Comparison of ENCODE assay signal across 1 cellular context in the genomic region with DNA sequence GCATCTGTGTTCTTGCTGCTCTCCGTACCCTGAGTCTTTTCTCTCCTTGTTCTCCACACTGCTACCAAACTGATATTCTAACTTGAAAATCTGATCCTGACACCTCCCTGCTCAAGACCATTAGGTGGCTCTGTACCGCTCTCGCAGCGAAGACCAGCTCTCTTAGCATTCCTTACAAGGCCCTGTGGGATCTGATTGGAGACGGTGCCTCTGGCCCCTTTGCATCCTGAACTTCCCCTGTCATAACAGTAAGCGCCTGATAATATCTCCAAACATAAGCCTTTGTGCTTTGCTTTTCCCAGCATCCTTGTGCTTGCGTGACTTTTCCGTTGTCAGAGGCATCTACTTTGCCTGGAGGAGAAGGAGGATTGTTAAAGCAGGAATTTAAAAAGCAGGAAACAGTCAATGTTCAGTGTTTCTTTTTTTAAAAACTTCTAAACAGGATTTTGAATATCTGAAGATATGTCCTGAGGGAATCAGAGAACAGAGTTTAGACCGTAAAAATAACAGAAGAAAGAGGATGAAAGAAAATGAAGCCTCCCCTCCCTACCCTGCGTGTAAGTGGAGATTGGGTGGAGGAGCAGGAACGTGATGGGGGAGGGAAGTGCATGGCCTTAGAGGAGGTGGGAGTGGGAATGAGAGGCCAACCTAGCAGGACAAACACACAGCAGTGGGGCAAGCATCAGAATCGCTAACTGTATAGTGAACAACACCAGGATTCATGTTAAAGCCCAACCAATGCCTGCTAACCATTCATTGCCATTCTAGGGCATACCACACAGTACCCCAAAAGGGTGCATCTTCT.
TF ChIP-seq lines count a peak whose summit lies in the region.

No MANE protein-coding gene starts in this region.

TF ChIP-seq in HCT116, 20 proteins besides CTCF, POLR2A, EP300 and RAD21 (continued from another document):
- TF ChIP-seq, protein P1, sequence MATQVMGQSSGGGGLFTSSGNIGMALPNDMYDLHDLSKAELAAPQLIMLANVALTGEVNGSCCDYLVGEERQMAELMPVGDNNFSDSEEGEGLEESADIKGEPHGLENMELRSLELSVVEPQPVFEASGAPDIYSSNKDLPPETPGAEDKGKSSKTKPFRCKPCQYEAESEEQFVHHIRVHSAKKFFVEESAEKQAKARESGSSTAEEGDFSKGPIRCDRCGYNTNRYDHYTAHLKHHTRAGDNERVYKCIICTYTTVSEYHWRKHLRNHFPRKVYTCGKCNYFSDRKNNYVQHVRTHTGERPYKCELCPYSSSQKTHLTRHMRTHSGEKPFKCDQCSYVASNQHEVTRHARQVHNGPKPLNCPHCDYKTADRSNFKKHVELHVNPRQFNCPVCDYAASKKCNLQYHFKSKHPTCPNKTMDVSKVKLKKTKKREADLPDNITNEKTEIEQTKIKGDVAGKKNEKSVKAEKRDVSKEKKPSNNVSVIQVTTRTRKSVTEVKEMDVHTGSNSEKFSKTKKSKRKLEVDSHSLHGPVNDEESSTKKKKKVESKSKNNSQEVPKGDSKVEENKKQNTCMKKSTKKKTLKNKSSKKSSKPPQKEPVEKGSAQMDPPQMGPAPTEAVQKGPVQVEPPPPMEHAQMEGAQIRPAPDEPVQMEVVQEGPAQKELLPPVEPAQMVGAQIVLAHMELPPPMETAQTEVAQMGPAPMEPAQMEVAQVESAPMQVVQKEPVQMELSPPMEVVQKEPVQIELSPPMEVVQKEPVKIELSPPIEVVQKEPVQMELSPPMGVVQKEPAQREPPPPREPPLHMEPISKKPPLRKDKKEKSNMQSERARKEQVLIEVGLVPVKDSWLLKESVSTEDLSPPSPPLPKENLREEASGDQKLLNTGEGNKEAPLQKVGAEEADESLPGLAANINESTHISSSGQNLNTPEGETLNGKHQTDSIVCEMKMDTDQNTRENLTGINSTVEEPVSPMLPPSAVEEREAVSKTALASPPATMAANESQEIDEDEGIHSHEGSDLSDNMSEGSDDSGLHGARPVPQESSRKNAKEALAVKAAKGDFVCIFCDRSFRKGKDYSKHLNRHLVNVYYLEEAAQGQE (IDR thresholded peaks at IDR 0.05; ENCODE audit: low read depth) = no peak
- TF ChIP-seq ZNF274 (IDR thresholded peaks at IDR 0.05; ENCODE audit: low read depth, low read length) (no peak), JUND (IDR thresholded peaks at IDR 0.05) (no peak), MAX (IDR thresholded peaks at IDR 0.05) (no peak), CBX3 (IDR thresholded peaks at IDR 0.05; ENCODE audit: low read depth) (no peak), TCF7L2 (IDR thresholded peaks at IDR 0.05; ENCODE audit: borderline replicate concordance, extremely low read depth, insufficient read depth, insufficient read length) (no peak), FOSL1 (IDR thresholded peaks at IDR 0.05; ENCODE audit: low read depth) (no peak), SRF (IDR thresholded peaks at IDR 0.05; ENCODE audit: low read depth) (no peak), CEBPB (IDR thresholded peaks at IDR 0.05; ENCODE audit: low read depth) (no peak)
